In the genomic region with DNA sequence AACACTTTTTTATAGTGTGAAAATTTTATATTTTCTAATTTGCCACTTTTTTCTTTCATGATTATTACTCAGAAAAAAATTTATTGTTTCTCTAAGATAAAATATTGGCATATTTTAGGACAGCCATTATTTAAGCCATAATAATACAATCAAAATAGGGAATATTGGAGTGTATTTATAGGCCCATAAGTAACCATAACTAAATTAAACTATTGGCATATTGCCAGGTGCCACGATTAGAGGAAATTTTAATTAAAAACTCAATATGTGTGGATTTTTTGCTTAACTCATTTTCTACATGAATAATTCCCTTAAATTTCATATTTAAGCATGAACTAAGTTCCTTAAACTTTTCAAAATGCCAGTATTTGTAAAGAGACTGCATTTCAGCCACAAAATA, we compare ENCODE assay signal across 27 cellular contexts.
"Had no signal": no experiment of that assay in that cellular context is flagged by ENCODE, and none has a peak within 500 bp of the region (broad histone marks: within the 10 kb centered on the region; RNA-seq: fewer than 3 reads in every experiment).

No MANE protein-coding gene starts in this region.

- H3K36me3 ChIP-seq: colonic mucosa, esophagus muscularis mucosa, esophagus squamous epithelium, gastrocnemius medialis, gastroesophageal sphincter, heart left ventricle, heart right ventricle had no signal

- DNase-seq: colonic mucosa; cortex of kidney; dermis blood vessel endothelial cell; dorsolateral prefrontal cortex; effector CD4-positive, alpha-beta T cell; effector CD8-positive, alpha-beta T cell; effector memory CD4-positive, alpha-beta T cell; effector memory CD8-positive, alpha-beta T cell; endodermal cell; erythroblast; esophagus squamous epithelium; foreskin fibroblast; foreskin keratinocyte; foreskin melanocyte; gastrocnemius medialis; glutamatergic neuron; head of caudate nucleus; heart left ventricle; heart right ventricle had no signal

- H3K27me3 ChIP-seq: colonic mucosa, dorsolateral prefrontal cortex, esophagus muscularis mucosa, esophagus squamous epithelium, foreskin keratinocyte, gastrocnemius medialis, gastroesophageal sphincter, heart left ventricle, heart right ventricle had no signal

- ATAC-seq: effector memory CD8-positive, alpha-beta T cell; esophagus mucosa; foreskin keratinocyte; gastrocnemius medialis; gastroesophageal sphincter; heart left ventricle; heart right ventricle had no signal

- H3K9me3 ChIP-seq: colonic mucosa, esophagus muscularis mucosa, gastrocnemius medialis, gastroesophageal sphincter, heart left ventricle, heart right ventricle had no signal

- H3K4me3 ChIP-seq: colonic mucosa, coronary artery, dorsolateral prefrontal cortex, esophagus muscularis mucosa, esophagus squamous epithelium, gastrocnemius medialis, gastroesophageal sphincter, heart left ventricle, heart right ventricle had no signal

- H3K27ac ChIP-seq: colonic mucosa, coronary artery, dorsolateral prefrontal cortex, epithelial cell of prostate, esophagus muscularis mucosa, esophagus squamous epithelium, foreskin keratinocyte, gastrocnemius medialis, gastroesophageal sphincter, heart left ventricle, heart right ventricle had no signal

- H3K4me1 ChIP-seq: colonic mucosa, esophagus muscularis mucosa, esophagus squamous epithelium, foreskin keratinocyte, gastrocnemius medialis, gastroesophageal sphincter, heart left ventricle, heart right ventricle had no signal

- FAIRE-seq: colon, endometrium, endothelial cell of umbilical vein had no signal
